ENCODE assay signal across 12 cellular contexts in genomic region chr17:42354956-42355843, GRCh38. TPM values are rescaled to one million over a fixed set of nuclear protein-coding genes. Genes with fewer than 3 reads are reported as not detected.
DNase-seq lines count a peak whose midpoint lies in the region; ATAC-seq and TF ChIP-seq lines count a peak whose summit lies in the region.
"Had no signal": no experiment of that assay in that cellular context is flagged by ENCODE, and none has a peak within 500 bp of the region (broad histone marks: within the 10 kb centered on the region; RNA-seq: fewer than 3 reads in every experiment).

No MANE protein-coding gene starts in this region.

- H3K18ac ChIP-seq in mesendoderm (ENCODE audit: low read length) = no peak overlapping the region

- H2BK15ac ChIP-seq in mesendoderm (replicated peaks; ENCODE audit: low read depth) = no peak overlapping the region

- H3K9me3 Mint-ChIP-seq in CD4-positive, alpha-beta memory T cell = no peaks in the 10 kb centered on the region
- H3K9me3 Mint-ChIP-seq in GM23338 = no peaks in the 10 kb centered on the region
- no peaks in the 10 kb centered on the region for H3K9me3 Mint-ChIP-seq in osteocyte (ENCODE audit: unreplicated experiment)
- no peaks in the 10 kb centered on the region for H3K9me3 Mint-ChIP-seq in CD14-positive monocyte

- no peak overlapping the region for H4K8ac ChIP-seq in mesendoderm (ENCODE audit: low read depth, low read length)

- no peak overlapping the region for H3K27ac ChIP-seq in CD4-positive, alpha-beta memory T cell (ENCODE audit: low read depth, low read length)
- H3K27ac ChIP-seq in GM23338 (ENCODE audit: low read depth) = peak overlapping the region; percentile 35; the same call in 1 of the 2 replicates
- H3K27ac ChIP-seq in colonic mucosa = no peak overlapping the region
- H3K27ac ChIP-seq in mesendoderm (ENCODE audit: low read depth, low read length) = no peak overlapping the region

- H3K79me1 ChIP-seq in mesendoderm (ENCODE audit: low read length) = peaks cover 2% of the 10 kb centered on the region

- no peaks in the 10 kb centered on the region for H3K27me3 ChIP-seq in CD4-positive, alpha-beta memory T cell (ENCODE audit: insufficient read depth, low read length)
- H3K27me3 ChIP-seq in GM23338 (ENCODE audit: insufficient read depth) (no peaks in the 10 kb centered on the region), colonic mucosa (no peaks in the 10 kb centered on the region), mesendoderm (ENCODE audit: insufficient read depth, low read length, poor library complexity) (no peaks in the 10 kb centered on the region)

- peak overlapping the region in 2 of 8 donors; percentile 5 to 9 for H3K4me3 Mint-ChIP-seq in CD4-positive, alpha-beta memory T cell
- H3K4me3 Mint-ChIP-seq in GM23338 (no peak overlapping the region), osteocyte (ENCODE audit: unreplicated experiment) (no peak overlapping the region), CD14-positive monocyte (no peak overlapping the region)
- H3K4me3 Mint-ChIP-seq: activated CD8-positive, alpha-beta memory T cell treated with anti-CD3 and anti-CD28 coated beads, Interleukin-2, amount 10 ng/mL, durations not matched to agents 7 days and 5 days had no signal

- H2AK5ac ChIP-seq in mesendoderm (ENCODE audit: low read length) = no peak overlapping the region

- H3K4me1 ChIP-seq in CD4-positive, alpha-beta memory T cell (ENCODE audit: insufficient read depth, low read length) = peaks cover 26% of the 10 kb centered on the region
- H3K4me1 ChIP-seq in GM23338 (ENCODE audit: insufficient read depth) (no peaks in the 10 kb centered on the region), colonic mucosa (no peaks in the 10 kb centered on the region), mesendoderm (ENCODE audit: control insufficient read depth, low read depth, low read length) (no peaks in the 10 kb centered on the region)

- no peak overlapping the region for H2BK5ac ChIP-seq in mesendoderm (ENCODE audit: low read length)

- H3K56ac ChIP-seq in mesendoderm (ENCODE audit: low read length) = no peak overlapping the region

- H3K4ac ChIP-seq in mesendoderm (ENCODE audit: low read depth, low read length) = no peak overlapping the region

- H3K4me3 ChIP-seq in CD4-positive, alpha-beta memory T cell (ENCODE audit: low read length in 2 of 2) = no peak overlapping the region
- H3K4me3 ChIP-seq in GM23338 (no peak overlapping the region), astrocyte of the spinal cord (ENCODE audit: low read depth, low read length) (no peak overlapping the region), colonic mucosa (no peak overlapping the region), mesendoderm (ENCODE audit: low read length) (no peak overlapping the region)

- H3K4me2 ChIP-seq in GM23338 (no peak overlapping the region), mesendoderm (ENCODE audit: low read length) (no peak overlapping the region)

- no peaks in the 10 kb centered on the region for H3K9me2 ChIP-seq in GM23338 (ENCODE audit: insufficient read depth)

- H3K36me3 ChIP-seq in CD4-positive, alpha-beta memory T cell (ENCODE audit: insufficient read depth, low read length) = no peaks in the 10 kb centered on the region
- no peaks in the 10 kb centered on the region for H3K36me3 ChIP-seq in GM23338 (ENCODE audit: insufficient read depth)
- no peaks in the 10 kb centered on the region for H3K36me3 ChIP-seq in colonic mucosa
- no peaks in the 10 kb centered on the region for H3K36me3 ChIP-seq in mesendoderm (ENCODE audit: control insufficient read depth, insufficient read depth, low read length)

- H3K9me3 ChIP-seq in CD4-positive, alpha-beta memory T cell (ENCODE audit: control insufficient read depth in 1 of 2, low read length in 2 of 2) = no peaks in the 10 kb centered on the region
- H3K9me3 ChIP-seq in colonic mucosa = no peaks in the 10 kb centered on the region

- no CpG with 5 or more reads among the region's 3 CpGs for WGBS in mesendoderm (ENCODE audit: extremely low coverage, insufficient coverage, low lambda C conversion rate)

- CTCF ChIA-PET in CD4-positive, alpha-beta memory T cell (lab: Charles Lee; ENCODE audit: partially characterized antibody) = no interaction called here

- no peaks in the 10 kb centered on the region; the same call in 1 of the 2 replicates for H3F3A ChIP-seq in GM23338 (replicated peaks; ENCODE audit: low read depth)

- no peak for DNase-seq in CD4-positive, alpha-beta memory T cell
- DNase-seq in GM23338 (ENCODE audit: low spot score) = no peak
- DNase-seq in astrocyte of the spinal cord (ENCODE audit: low read depth, low spot score) = peak; percentile 33
- DNase-seq in osteocyte (ENCODE audit: extremely low spot score, unreplicated experiment) = no peak
- DNase-seq in colonic mucosa = no peak
- DNase-seq in mesendoderm = no peak
- no peak for DNase-seq in CD14-positive monocyte (ENCODE audit: low spot score)
- DNase-seq: activated CD8-positive, alpha-beta memory T cell treated with anti-CD3 and anti-CD28 coated beads, Interleukin-2, amount 10 ng/mL, durations not matched to agents 7 days and 5 days; DMS 273 treated with DMSO at 0.1 percent for 48 hours; Karpas-422; stimulated activated naive CD4-positive, alpha-beta T cell treated with Interleukin-2 at 50 U/mL for 16 hours had no signal

- H3K4me1 Mint-ChIP-seq in CD4-positive, alpha-beta memory T cell = peaks cover 22 to 51% (median 34%) of the 10 kb centered on the region in 4 donors
- H3K4me1 Mint-ChIP-seq in GM23338 (peaks cover 7% of the 10 kb centered on the region), osteocyte (ENCODE audit: unreplicated experiment) (peaks cover 50% of the 10 kb centered on the region), CD14-positive monocyte (peaks cover 27% of the 10 kb centered on the region)

- peaks cover 0 to 13% of the 10 kb centered on the region in 2 donors for H3K36me3 Mint-ChIP-seq in CD4-positive, alpha-beta memory T cell
- H3K36me3 Mint-ChIP-seq in GM23338 (ENCODE audit: low read depth) = no peaks in the 10 kb centered on the region
- H3K36me3 Mint-ChIP-seq in osteocyte (ENCODE audit: unreplicated experiment) = peaks cover 5% of the 10 kb centered on the region
- H3K36me3 Mint-ChIP-seq in CD14-positive monocyte = peaks cover 9 to 10% of the 10 kb centered on the region in 2 donors

- in situ Hi-C loops in astrocyte of the spinal cord (cut with HindIII; ENCODE audit: low sequenced_read_pairs) = no loop called here

- peaks cover 12% of the 10 kb centered on the region; the same call in 1 of the 2 replicates for H4K20me1 ChIP-seq in GM23338 (replicated peaks; ENCODE audit: insufficient read depth)

- H2BK120ac ChIP-seq in mesendoderm (ENCODE audit: low read depth, low read length) = no peak overlapping the region

- peak overlapping the region in 5 of 7 donors; percentile 46 to 89 (median 68) for H3K27ac Mint-ChIP-seq in CD4-positive, alpha-beta memory T cell
- no peak overlapping the region for H3K27ac Mint-ChIP-seq in GM23338
- H3K27ac Mint-ChIP-seq in osteocyte (ENCODE audit: unreplicated experiment) = peak overlapping the region; percentile 41
- H3K27ac Mint-ChIP-seq in CD14-positive monocyte = peak overlapping the region in 1 of 7 donors; percentile 14
- H3K27ac Mint-ChIP-seq: activated CD8-positive, alpha-beta memory T cell treated with anti-CD3 and anti-CD28 coated beads, Interleukin-2, amount 10 ng/mL, durations not matched to agents 7 days and 5 days; progenitor cell of endocrine pancreas had no signal

- H3K27me3 Mint-ChIP-seq in CD4-positive, alpha-beta memory T cell = no peaks in the 10 kb centered on the region
- H3K27me3 Mint-ChIP-seq in GM23338 (ENCODE audit: insufficient read depth, low read depth, poor library complexity) (peaks cover 3% of the 10 kb centered on the region), osteocyte (ENCODE audit: unreplicated experiment) (no peaks in the 10 kb centered on the region), CD14-positive monocyte (ENCODE audit: low read depth in 3 of 3) (no peaks in the 10 kb centered on the region)
- H3K27me3 Mint-ChIP-seq: activated CD8-positive, alpha-beta memory T cell treated with anti-CD3 and anti-CD28 coated beads, Interleukin-2, amount 10 ng/mL, durations not matched to agents 7 days and 5 days; progenitor cell of endocrine pancreas had no signal

- no peak for ATAC-seq in GM23338
- ATAC-seq: activated CD8-positive, alpha-beta memory T cell treated with anti-CD3 and anti-CD28 coated beads, Interleukin-2, amount 10 ng/mL, durations not matched to agents 7 days and 5 days had no signal

- H3K9ac ChIP-seq in colonic mucosa (ENCODE audit: low read depth in 2 of 2, low read length in 2 of 2) (no peak overlapping the region), mesendoderm (ENCODE audit: low read length) (no peak overlapping the region)

- H4K5ac ChIP-seq in mesendoderm (ENCODE audit: low read length) = no peak overlapping the region

- H3K23ac ChIP-seq in mesendoderm (ENCODE audit: low read length) = no peak overlapping the region

- H3K79me2 ChIP-seq in GM23338 (replicated peaks; ENCODE audit: insufficient read depth) (peaks cover 93% of the 10 kb centered on the region), mesendoderm (ENCODE audit: control insufficient read depth, insufficient read depth, low read length) (peaks cover 5% of the 10 kb centered on the region)

- intact Hi-C loops in CD4-positive, alpha-beta memory T cell (cut with micrococcal nuclease) = no loop called here
- intact Hi-C loops in colonic mucosa (cut with DNase I) (no loop called here), CD14-positive monocyte (cut with micrococcal nuclease) (no loop called here)

- POLR2A ChIA-PET in CD4-positive, alpha-beta memory T cell (lab: Charles Lee; ENCODE audit: partially characterized antibody) = no interaction called here

- TF ChIP-seq CTCF in GM23338 (conservative IDR thresholded peaks at IDR 0.05; ENCODE audit: low read depth in 2 of 2) (no peak), astrocyte of the spinal cord (IDR thresholded peaks at IDR 0.05; ENCODE audit: low read depth, low read length) (no peak), osteocyte (IDR thresholded peaks at IDR 0.05) (no peak), colonic mucosa (IDR thresholded peaks at IDR 0.05) (no peak), CD14-positive monocyte (IDR thresholded peaks at IDR 0.05) (no peak)

- no peak overlapping the region for H2AFZ ChIP-seq in GM23338

RNA-seq across cellular contexts. Expression of gene STAT3, which starts 33.0 kb away (rescaled TPM):
- 100 to 1,000 TPM; 129 to 131 TPM for total RNA-seq in CD4-positive, alpha-beta memory T cell
- 100 to 1,000 TPM; 103 to 147 TPM for polyA plus RNA-seq in CD4-positive, alpha-beta memory T cell
- 78.0 and 83.2 TPM in 2 replicates for total RNA-seq in GM23338 (2014; rRNA removed; shearing (Covaris generic))
- polyA plus RNA-seq in GM23338 (2016; fragmentation: Nextera tagmentation; extraction: Ambion mirVana) (41.7 and 49.5 TPM in 2 replicates), CD14-positive monocyte (100 to 1,000 TPM; 110 to 155 TPM)
- total RNA-seq in osteocyte (280 and 281 TPM in 2 replicates), colonic mucosa (100 to 1,000 TPM; 137 to 216 TPM)
- 42.3 TPM for polyA plus RNA-seq in mesendoderm (2013, experiment 1 of 2)
- polyA plus RNA-seq in mesendoderm (2013, experiment 2 of 2) = 41.8 TPM
